Comparison of ENCODE assay signal across 24 cellular contexts in the genomic region with DNA sequence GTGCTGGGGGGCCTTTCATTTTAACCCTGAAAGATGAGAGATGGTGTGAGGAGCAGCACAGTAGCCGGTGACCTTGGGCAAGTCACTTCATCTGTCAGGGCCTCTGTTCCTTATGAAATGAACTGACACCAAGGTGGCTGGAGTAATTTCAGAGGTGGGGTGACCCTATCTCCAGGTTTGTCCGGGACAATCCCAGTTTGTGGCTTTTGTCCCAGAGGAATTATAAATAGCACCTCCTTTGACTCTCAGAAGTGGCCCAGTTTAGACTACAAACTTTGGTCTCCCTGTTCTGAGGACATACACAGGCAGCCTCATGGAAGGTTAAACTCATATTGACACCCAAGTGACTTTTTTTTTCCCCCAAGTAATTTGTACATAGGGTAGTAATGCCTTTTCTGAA. TPM values are rescaled to one million over a fixed set of nuclear protein-coding genes. Genes with fewer than 3 reads are reported as not detected.
"Had no signal": no experiment of that assay in that cellular context is flagged by ENCODE, and none has a peak within 500 bp of the region (broad histone marks: within the 10 kb centered on the region; RNA-seq: fewer than 3 reads in every experiment).

No MANE protein-coding gene starts in this region.

- H3K9me3 Mint-ChIP-seq: activated CD8-positive, alpha-beta T cell treated with anti-CD3 and anti-CD28 coated beads for 36 hours; IgD-negative memory B cell; T-helper 1 cell treated with Interleukin-12 subunit alpha and Interleukin-12 subunit beta and Interleukin-4 antibody, amounts not matched to agents 30 μg/mL and 1 μg/mL, for 36 hours had no signal

- H3K4me3 Mint-ChIP-seq: activated CD8-positive, alpha-beta T cell treated with anti-CD3 and anti-CD28 coated beads for 36 hours; IgD-negative memory B cell; T-helper 1 cell treated with Interleukin-12 subunit alpha and Interleukin-12 subunit beta and Interleukin-4 antibody, amounts not matched to agents 30 μg/mL and 1 μg/mL, for 36 hours had no signal

- H3K27me3 ChIP-seq: breast epithelium had no signal

- H3K27ac Mint-ChIP-seq: activated CD8-positive, alpha-beta T cell treated with anti-CD3 and anti-CD28 coated beads for 36 hours; IgD-negative memory B cell; T-helper 1 cell treated with Interleukin-12 subunit alpha and Interleukin-12 subunit beta and Interleukin-4 antibody, amounts not matched to agents 30 μg/mL and 1 μg/mL, for 36 hours had no signal

- H3K27ac ChIP-seq: breast epithelium, SJSA1 had no signal

- ATAC-seq: activated CD4-positive, CD25-positive, alpha-beta regulatory T cell treated with anti-CD3 and anti-CD28 coated beads, Interleukin-2, amount 50 U/mL, for 24 hours; activated CD8-positive, alpha-beta T cell treated with anti-CD3 and anti-CD28 coated beads for 36 hours; Panc1 had no signal

- H3K4me3 ChIP-seq: breast epithelium, SJSA1 had no signal

- DNase-seq: activated CD4-positive, alpha-beta T cell treated with anti-CD3 and anti-CD28 coated beads for 4 hours; activated CD8-positive, alpha-beta memory T cell treated with anti-CD3 and anti-CD28 coated beads, Interleukin-2, amount 50 U/mL, for 48 hours; activated CD8-positive, alpha-beta T cell treated with anti-CD3 and anti-CD28 coated beads for 36 hours; activated naive CD4-positive, alpha-beta T cell treated with anti-CD3 and anti-CD28 coated beads, Interleukin-2, amount 50 U/mL, for 16 hours; activated T-cell treated with anti-CD3 and anti-CD28 coated beads, Interleukin-2, amount 50 U/mL, for 1 hour; aorta; KG1; NCI-H1048; NCI-H146; NCI-H187 treated with DMSO at 0.1 percent for 48 hours; NCI-H2171 treated with DMSO at 0.1 percent for 48 hours; NCI-H345; NCI-H510A; NCI-H69; NK-92 treated with Interleukin-12 subunit alpha and Interleukin-12 subunit beta, amount 100 ng/mL, for 24 hours; OCI-M1; RPMI8226; SHP77 had no signal

- H3K4me1 ChIP-seq: breast epithelium, SJSA1 had no signal

- H3K4me1 Mint-ChIP-seq: IgD-negative memory B cell had no signal

- H3K36me3 ChIP-seq: breast epithelium, SJSA1 had no signal

- H3K9me3 ChIP-seq: breast epithelium, SJSA1 had no signal

- H3K36me3 Mint-ChIP-seq: IgD-negative memory B cell had no signal

RNA-seq across cellular contexts. Expression of a gene that starts 14.6 kb away (rescaled TPM):
- total RNA-seq: SJSA1 had no signal
- polyA plus RNA-seq: IgD-negative memory B cell had no signal
